ENCODE assay signal across 17 cellular contexts in genomic region chr7:43974725-43975482, GRCh38. TPM values are rescaled to one million over a fixed set of nuclear protein-coding genes. Genes with fewer than 3 reads are reported as not detected.
"Had no signal": no experiment of that assay in that cellular context is flagged by ENCODE, and none has a peak within 500 bp of the region (broad histone marks: within the 10 kb centered on the region; RNA-seq: fewer than 3 reads in every experiment).

No MANE protein-coding gene starts in this region.

RNA-seq across cellular contexts. Expression of gene SPDYE1, which starts 22.8 kb away (rescaled TPM):
- total RNA-seq: activated B cell treated with CpG ODN at 0.5 μM for 24 hours; activated CD4-positive, alpha-beta memory T cell treated with anti-CD3 and anti-CD28 coated beads for 36 hours; activated CD4-positive, alpha-beta T cell treated with anti-CD3 and anti-CD28 coated beads, Interleukin-2, amount 10 ng/mL, durations not matched to agents 24 days and 14 days; activated CD8-positive, alpha-beta memory T cell treated with anti-CD3 and anti-CD28 coated beads for 36 hours; activated CD8-positive, alpha-beta T cell treated with anti-CD3 and anti-CD28 coated beads for 36 hours; activated naive CD4-positive, alpha-beta T cell treated with anti-CD3 and anti-CD28 coated beads for 36 hours; activated naive CD4-positive, alpha-beta T cell treated with anti-CD3 and anti-CD28 coated beads, Interleukin-2, amount 50 U/mL, for 72 hours; activated naive CD8-positive, alpha-beta T cell treated with anti-CD3 and anti-CD28 coated beads for 36 hours; activated T-cell treated with anti-CD3 and anti-CD28 coated beads, Interleukin-2, amount 50 U/mL, for 4 hours; activated T-cell treated with anti-CD3 and anti-CD28 coated beads, Interleukin-2, amount 50 U/mL, for 72 hours; activated T-helper 1 cell treated with anti-CD3 and anti-CD28 coated beads, Interleukin-12 subunit alpha, Interleukin-12 subunit beta, Interleukin-2, Interleukin-4 antibody, amounts not matched to agents 30 ng/mL and 10 ng/mL and 1 ng/mL, durations not matched to agents 14 hours and 24 hours and 36 hours; activated T-helper 17 cell treated with anti-CD3 and anti-CD28 coated beads, Interleukin-2, amount 50 U/mL, for 72 hours; aorta; astrocyte; bronchial epithelial cell; cardiac muscle cell had no signal
- polyA plus RNA-seq: adrenal gland had no signal
